Comparison of ENCODE assay signal across 23 cellular contexts in the genomic region with DNA sequence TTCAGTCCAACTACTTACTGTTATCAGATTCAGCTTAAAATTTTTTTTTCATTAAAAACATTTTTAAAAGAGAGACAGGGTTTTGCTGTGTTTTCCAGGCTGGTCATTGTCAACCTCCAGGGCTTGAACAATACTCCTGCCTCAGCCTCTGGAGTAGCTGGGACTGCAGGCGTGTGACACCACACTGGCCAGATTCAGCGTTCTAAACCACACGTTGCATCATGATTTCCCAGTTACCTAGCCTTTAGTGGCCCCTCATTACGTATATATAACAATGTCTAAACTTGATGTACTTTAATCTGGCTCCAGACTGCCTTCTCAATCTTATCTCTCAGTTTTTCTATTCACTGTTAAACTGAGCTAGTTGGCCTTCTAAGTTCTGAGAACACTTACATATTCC.
DNase-seq lines count a peak whose midpoint lies in the region; ATAC-seq, FAIRE-seq and TF ChIP-seq lines count a peak whose summit lies in the region.
"Had no signal": no experiment of that assay in that cellular context is flagged by ENCODE, and none has a peak within 500 bp of the region (broad histone marks: within the 10 kb centered on the region; RNA-seq: fewer than 3 reads in every experiment).

No MANE protein-coding gene starts in this region.

- CTCF ChIA-PET in HepG2 (lab: Yijun Ruan, JAX; ENCODE audit: low intra/inter-chr PET ratio, low total read pairs) = interaction anchor here (2.2 kb wide), 1 partner anchor 417 kb away, joined by 11 read pairs; no protein-coding TSS in a partner anchor

- TF ChIP-seq RAD21 in HepG2 (CRISPR knock-in tag; IDR thresholded peaks at IDR 0.05) = no peak

- H3K4me3 ChIP-seq in HepG2 (replicated peaks in 1 of 3; ENCODE audit: insufficient read depth in 1 of 3, low read depth in 2 of 3, low read length in 3 of 3) (no peak overlapping the region), right lobe of liver (no peak overlapping the region), kidney (ENCODE audit: low read length in 2 of 2) (no peak overlapping the region)
- H3K4me3 ChIP-seq: GM23338, left lung, mucosa of descending colon, prostate gland, SJSA1, smooth muscle cell, vagina had no signal

- H3K4me1 ChIP-seq in HepG2 (ENCODE audit: insufficient read depth, low read length) = no peaks in the 10 kb centered on the region
- no peaks in the 10 kb centered on the region for H3K4me1 ChIP-seq in right lobe of liver
- no peaks in the 10 kb centered on the region for H3K4me1 ChIP-seq in kidney (ENCODE audit: control insufficient read depth in 1 of 2, insufficient read depth in 1 of 2, low read depth in 1 of 2, low read length in 2 of 2)
- H3K4me1 ChIP-seq: prostate gland, SJSA1, vagina had no signal

- intact Hi-C loops in HepG2 (cut with micrococcal nuclease; ENCODE audit: unreplicated experiment) (loop anchor here (10.0 kb wide), 1 partner anchor 200 kb away; a partner anchor contains a TSS), right lobe of liver (cut with DNase I) (loop anchor here in 1 of 2 donors (5.0 kb wide), 1 partner anchor 417 kb away; no protein-coding TSS in a partner anchor), kidney (cut with DNase I) (no loop called here)

- TF ChIP-seq CTCF in HepG2 (CRISPR knock-in tag; IDR thresholded peaks at IDR 0.05) (no peak), right lobe of liver (IDR thresholded peaks at IDR 0.05) (no peak), kidney (IDR thresholded peaks at IDR 0.05; ENCODE audit: borderline replicate concordance, extremely low read depth, insufficient read depth) (no peak)

- no peaks in the 10 kb centered on the region for H3K9me3 ChIP-seq in HepG2 (ENCODE audit: low read length)
- no peaks in the 10 kb centered on the region for H3K9me3 ChIP-seq in right lobe of liver
- H3K9me3 ChIP-seq in kidney (ENCODE audit: control insufficient read depth in 1 of 2, low read length in 2 of 2) = no peaks in the 10 kb centered on the region
- H3K9me3 ChIP-seq: left lung, mucosa of descending colon, prostate gland, SJSA1, vagina had no signal

- FAIRE-seq in HepG2 (lab: Jason Lieb, UNC) = no peak
- FAIRE-seq in kidney (lab: Jason Lieb, UNC) = no peak

- H3K9ac ChIP-seq in HepG2 (ENCODE audit: insufficient read depth, low read depth, low read length) = no peak overlapping the region
- no peak overlapping the region for H3K9ac ChIP-seq in kidney (ENCODE audit: low read length in 2 of 2)

- 83% methylated on average over 4 of the region's 4 CpGs for WGBS in HepG2 (ENCODE audit: low lambda C conversion rate)
- 41% methylated on average over 4 of the region's 4 CpGs for WGBS in right lobe of liver (ENCODE audit: insufficient coverage, low coverage, low lambda C conversion rate, missing lambda C conversion rate)

- TF ChIP-seq EP300 in HepG2 (IDR thresholded peaks at IDR 0.05; ENCODE audit: low read depth in 2 of 2, low read length in 2 of 2) (no peak), HepG2 (CRISPR knock-in tag; IDR thresholded peaks at IDR 0.05; ENCODE audit: borderline replicate concordance) (no peak)

- no peak overlapping the region for H3K27ac ChIP-seq in HepG2 (ENCODE audit: extremely low read length, insufficient read depth, low read length)
- no peak overlapping the region for H3K27ac ChIP-seq in right lobe of liver
- H3K27ac ChIP-seq in kidney (ENCODE audit: low read depth in 2 of 2, low read length in 2 of 2) = no peak overlapping the region
- H3K27ac ChIP-seq: left lung, prostate gland, SJSA1, vagina had no signal

- no peak overlapping the region for H3K4me2 ChIP-seq in HepG2 (ENCODE audit: low read depth, low read length)
- H3K4me2 ChIP-seq: GM23338, smooth muscle cell had no signal

- H4K20me1 ChIP-seq in HepG2 (ENCODE audit: insufficient read depth, low read length) = no peaks in the 10 kb centered on the region

- H3K36me3 ChIP-seq in HepG2 (replicated peaks in 1 of 2; ENCODE audit: control insufficient read depth in 1 of 2, insufficient read depth in 2 of 2, low read length in 2 of 2) (no peaks in the 10 kb centered on the region), right lobe of liver (no peaks in the 10 kb centered on the region), kidney (ENCODE audit: control insufficient read depth in 1 of 2, insufficient read depth in 2 of 2, low read length in 2 of 2) (no peaks in the 10 kb centered on the region)
- H3K36me3 ChIP-seq: left lung, prostate gland, SJSA1, vagina had no signal

- H3K27me3 ChIP-seq in HepG2 (ENCODE audit: control insufficient read depth in 1 of 2, insufficient read depth in 2 of 2, low read length in 2 of 2) (no peaks in the 10 kb centered on the region), right lobe of liver (no peaks in the 10 kb centered on the region)
- H3K27me3 ChIP-seq: left lung, SJSA1, vagina had no signal

- POLR2A ChIA-PET in HepG2 (lab: Yijun Ruan, JAX) = no interaction called here

- TF ChIP-seq POLR2A in HepG2 (IDR thresholded peaks at IDR 0.05; ENCODE audit: insufficient read depth in 1 of 2, low read depth in 2 of 2, low read length in 2 of 2) = no peak
- TF ChIP-seq POLR2A in right lobe of liver (IDR thresholded peaks at IDR 0.05) = no peak

- H2AFZ ChIP-seq in HepG2 (ENCODE audit: low read length) = no peak overlapping the region
- H2AFZ ChIP-seq: GM23338 had no signal

- in situ Hi-C loops in HepG2 (cut with HindIII; ENCODE audit: extremely low pct_ligation_motif_present, low pct_unique_long_range_greater_than_20kb) = no loop called here

- no peaks in the 10 kb centered on the region for H3K79me2 ChIP-seq in HepG2 (ENCODE audit: insufficient read depth, low read length)

- BruUV-seq in HepG2 (replicated peaks; lab: Mats Ljungman, UMichigan) = no TSS peak

- no peak for ATAC-seq in HepG2
- ATAC-seq in right lobe of liver = no peak
- peak; percentile 12 for ATAC-seq in HG02973 (IDR thresholded peaks at IDR 0.05; ENCODE audit: unreplicated experiment)
- ATAC-seq: GM23338, left lung, mucosa of descending colon, PC-3 had no signal

- DNase-seq in HepG2 (ENCODE audit: low spot score) = no peak
- DNase-seq in right lobe of liver = no peak
- peak; percentile 42 for DNase-seq in NOMO-1 treated with DMSO at 0.1 percent for 48 hours (lab: John Stamatoyannopoulos, UW; ENCODE audit: unreplicated experiment)
- no peak for DNase-seq in kidney
- DNase-seq in T-helper 2 cell = no peak
- no peak for DNase-seq in superior temporal gyrus (ENCODE audit: extremely low spot score)
- DNase-seq in activated T-cell treated with anti-CD3 and anti-CD28 coated beads, Interleukin-2, amount 50 U/mL, for 1 hour = no peak
- DNase-seq: activated naive CD8-positive, alpha-beta T cell treated with anti-CD3 and anti-CD28 coated beads for 36 hours; CD4-positive, alpha-beta T cell; DMS53; KG1; left lung; mucosa of descending colon; NCI-H1105; NCI-H524; PC-3; stimulated activated CD4-positive, alpha-beta T cell treated with anti-CD3 and anti-CD28 coated beads, Interleukin-4, amount 100 ng/mL, for 4 hours had no signal

TF ChIP-seq in HepG2, 621 proteins besides CTCF, POLR2A, EP300 and RAD21:
- TF ChIP-seq KDM4B (CRISPR knock-in tag; IDR thresholded peaks at IDR 0.05) (no peak), XBP1 (CRISPR knock-in tag; IDR thresholded peaks at IDR 0.05) (no peak), CEBPB (IDR thresholded peaks at IDR 0.05; ENCODE audit: borderline replicate concordance, low read depth, low read length) (peak; percentile 23; the same call in 1 of the 2 replicates)
TF ChIP-seq in HepG2: peak in this region for 1.
